1 cellular context compared by ENCODE assay signal in the genomic region with DNA sequence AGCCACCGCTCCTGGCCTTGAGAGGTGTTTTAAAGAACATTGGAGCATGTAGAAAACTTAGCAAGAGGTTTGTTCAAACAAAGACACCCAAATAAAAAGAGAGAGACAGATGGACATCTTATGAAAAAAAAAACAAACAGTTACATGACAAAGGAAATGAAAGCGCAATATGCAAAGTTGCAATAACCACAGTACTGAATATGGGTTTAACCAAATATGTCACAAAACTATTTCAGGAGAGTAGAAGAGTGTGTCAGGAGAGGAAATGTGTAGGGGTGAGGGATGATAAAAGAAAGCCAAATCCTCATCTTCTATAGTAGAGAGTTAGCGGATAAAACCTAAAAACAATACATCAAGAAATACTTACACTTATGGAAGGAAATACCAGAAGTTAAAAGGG.
TF ChIP-seq lines count a peak whose summit lies in the region.

No MANE protein-coding gene starts in this region.

TF ChIP-seq in GM12878, 131 proteins besides CTCF, POLR2A, EP300 and RAD21 (continued from another document):
- TF ChIP-seq ZNF384 (IDR thresholded peaks at IDR 0.05; ENCODE audit: borderline replicate concordance, low read depth, low read length): peak; percentile 70
- no peak for TF ChIP-seq IKZF2 (IDR thresholded peaks at IDR 0.05)
